1 cellular context compared by ENCODE assay signal in genomic region chr14:93999573-93999972, GRCh38.
TF ChIP-seq lines count a peak whose summit lies in the region.

No MANE protein-coding gene starts in this region.

TF ChIP-seq in GM12878, 131 proteins besides CTCF, POLR2A, EP300 and RAD21 (continued from another document):
- TF ChIP-seq PRDM15 (CRISPR knock-in tag; IDR thresholded peaks at IDR 0.05) (no peak), NKRF (conservative IDR thresholded peaks at IDR 0.05) (no peak), ATF3 (IDR thresholded peaks at IDR 0.05; ENCODE audit: borderline replicate concordance, extremely low read depth, low read depth, low read length) (no peak), YY1 (IDR thresholded peaks at IDR 0.05; ENCODE audit: low read depth, low read length) (no peak), SMC3 (IDR thresholded peaks at IDR 0.05; ENCODE audit: borderline replicate concordance, low read length) (peak; percentile 55; the same call in 1 of the 2 replicates), RUNX3 (IDR thresholded peaks at IDR 0.05; ENCODE audit: low read length) (peak; percentile 25; the same call in 1 of the 2 replicates), ZNF274 (IDR thresholded peaks at IDR 0.05; ENCODE audit: insufficient read depth, insufficient read length) (no peak), SMARCA5 (IDR thresholded peaks at IDR 0.05) (peak; percentile 81; the same call in 1 of the 2 replicates), EED (IDR thresholded peaks at IDR 0.05; ENCODE audit: low read depth) (0 out of 2 replicates have a peak, but pooled peaks have one; percentile 34), DPF2 (IDR thresholded peaks at IDR 0.05) (no peak), MAX (IDR thresholded peaks at IDR 0.05; ENCODE audit: low read depth, low read length) (0 out of 2 replicates have a peak, but pooled peaks have one; percentile 22), RELA (IDR thresholded peaks at IDR 0.05; ENCODE audit: borderline replicate concordance, partially characterized antibody) (peak; percentile 38), IRF5 (IDR thresholded peaks at IDR 0.05; ENCODE audit: borderline replicate concordance) (no peak), ZNF687 (IDR thresholded peaks at IDR 0.05) (peak; percentile 67), ZNF217 (IDR thresholded peaks at IDR 0.05) (peak; percentile 91; the same call in 1 of the 2 replicates), ZBTB33 (IDR thresholded peaks at IDR 0.05) (peak; percentile 92), ASH2L (IDR thresholded peaks at IDR 0.05; ENCODE audit: borderline replicate concordance, low read depth) (no peak), MYB (IDR thresholded peaks at IDR 0.05; ENCODE audit: borderline replicate concordance, low read depth, low read length) (no peak), HDAC2 (IDR thresholded peaks at IDR 0.05) (no peak), CREM (IDR thresholded peaks at IDR 0.05; ENCODE audit: low read depth) (no peak), ZBTB4 (CRISPR knock-in tag; IDR thresholded peaks at IDR 0.05) (no peak)
